In genomic region chr2:130913891-130914290, GRCh38 we compare ENCODE assay signal across 19 cellular contexts.
"Had no signal": no experiment of that assay in that cellular context is flagged by ENCODE, and none has a peak within 500 bp of the region (broad histone marks: within the 10 kb centered on the region; RNA-seq: fewer than 3 reads in every experiment).

No MANE protein-coding gene starts in this region.

- DNase-seq: activated B cell treated with CpG ODN at 0.5 μM for 24 hours; activated CD4-positive, alpha-beta T cell treated with anti-CD3 and anti-CD28 coated beads, Interleukin-2, amount 50 U/mL, for 1 hour; activated CD8-positive, alpha-beta memory T cell treated with anti-CD3 and anti-CD28 coated beads for 24 hours; activated effector memory CD4-positive, alpha-beta T cell treated with anti-CD3 and anti-CD28 coated beads, Interleukin-2, amount 50 U/mL, for 16 hours; activated naive CD4-positive, alpha-beta T cell treated with anti-CD3 and anti-CD28 coated beads, Interleukin-2, amount 10 ng/mL, durations not matched to agents 7 days and 5 days; activated naive CD8-positive, alpha-beta T cell treated with anti-CD3 and anti-CD28 coated beads, Interleukin-2, amount 10 ng/mL, durations not matched to agents 7 days and 5 days; brain microvascular endothelial cell; hippocampal formation; kidney; left colon; natural killer cell; right cardiac atrium; spleen; stimulated activated naive CD4-positive, alpha-beta T cell; T-helper 2 cell had no signal

- H3K27ac Mint-ChIP-seq: activated B cell treated with CpG ODN at 0.5 μM for 24 hours; activated naive CD4-positive, alpha-beta T cell treated with anti-CD3 and anti-CD28 coated beads, Interleukin-2, amount 10 ng/mL, durations not matched to agents 7 days and 5 days; activated naive CD8-positive, alpha-beta T cell treated with anti-CD3 and anti-CD28 coated beads, Interleukin-2, amount 10 ng/mL, durations not matched to agents 7 days and 5 days; memory B cell; natural killer cell had no signal

- H3K9me3 Mint-ChIP-seq: activated B cell treated with CpG ODN at 0.5 μM for 24 hours; activated naive CD4-positive, alpha-beta T cell treated with anti-CD3 and anti-CD28 coated beads, Interleukin-2, amount 10 ng/mL, durations not matched to agents 7 days and 5 days; activated naive CD8-positive, alpha-beta T cell treated with anti-CD3 and anti-CD28 coated beads, Interleukin-2, amount 10 ng/mL, durations not matched to agents 7 days and 5 days; memory B cell; natural killer cell had no signal

- H3K27ac ChIP-seq: brain microvascular endothelial cell, gastroesophageal sphincter, spleen, tibial nerve, vagina had no signal

- H3K4me3 Mint-ChIP-seq: activated B cell treated with CpG ODN at 0.5 μM for 24 hours; activated naive CD4-positive, alpha-beta T cell treated with anti-CD3 and anti-CD28 coated beads, Interleukin-2, amount 10 ng/mL, durations not matched to agents 7 days and 5 days; activated naive CD8-positive, alpha-beta T cell treated with anti-CD3 and anti-CD28 coated beads, Interleukin-2, amount 10 ng/mL, durations not matched to agents 7 days and 5 days; memory B cell; natural killer cell had no signal

- H3K36me3 Mint-ChIP-seq: activated naive CD4-positive, alpha-beta T cell treated with anti-CD3 and anti-CD28 coated beads, Interleukin-2, amount 10 ng/mL, durations not matched to agents 7 days and 5 days; activated naive CD8-positive, alpha-beta T cell treated with anti-CD3 and anti-CD28 coated beads, Interleukin-2, amount 10 ng/mL, durations not matched to agents 7 days and 5 days; memory B cell; natural killer cell had no signal

- H3K4me1 Mint-ChIP-seq: activated B cell treated with CpG ODN at 0.5 μM for 24 hours; activated naive CD4-positive, alpha-beta T cell treated with anti-CD3 and anti-CD28 coated beads, Interleukin-2, amount 10 ng/mL, durations not matched to agents 7 days and 5 days; activated naive CD8-positive, alpha-beta T cell treated with anti-CD3 and anti-CD28 coated beads, Interleukin-2, amount 10 ng/mL, durations not matched to agents 7 days and 5 days; natural killer cell had no signal
